Comparison of ENCODE assay signal across 12 cellular contexts in the genomic region with DNA sequence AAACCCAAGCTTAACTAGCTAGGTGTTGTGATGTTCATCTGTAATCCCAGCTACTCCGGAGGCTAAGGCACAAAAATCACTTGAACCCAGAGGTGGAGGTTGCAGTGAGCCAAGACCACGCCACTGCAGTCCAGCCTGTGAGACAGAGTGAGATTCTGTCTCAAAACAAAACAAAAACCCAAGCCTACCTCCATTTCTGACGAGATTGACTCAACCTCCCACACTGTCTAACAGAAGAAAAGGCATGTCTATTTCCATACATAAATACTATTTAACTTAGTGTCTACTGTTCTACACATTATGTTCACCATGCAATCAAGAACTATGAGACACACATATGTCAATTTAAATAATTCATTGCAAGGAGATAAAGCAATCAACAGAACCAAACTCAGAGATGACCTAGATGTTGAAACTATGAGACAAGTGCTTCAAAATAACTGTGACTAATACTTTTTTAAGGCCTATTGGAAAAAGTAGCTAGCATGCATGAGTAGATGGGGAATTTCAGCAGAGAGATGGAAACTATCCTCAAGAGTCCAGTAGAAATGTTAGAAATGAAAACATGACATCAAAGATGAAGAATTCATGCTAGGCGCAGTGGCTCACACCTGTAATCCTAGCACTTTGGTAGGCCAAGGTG.
DNase-seq lines count a peak whose midpoint lies in the region; ATAC-seq and TF ChIP-seq lines count a peak whose summit lies in the region.
"Had no signal": no experiment of that assay in that cellular context is flagged by ENCODE, and none has a peak within 500 bp of the region (broad histone marks: within the 10 kb centered on the region; RNA-seq: fewer than 3 reads in every experiment).

No MANE protein-coding gene starts in this region.

- peaks cover 8% of the 10 kb centered on the region for H3K36me3 Mint-ChIP-seq in activated naive CD8-positive, alpha-beta T cell
- H3K36me3 Mint-ChIP-seq in activated naive CD8-positive, alpha-beta T cell treated with anti-CD3 and anti-CD28 coated beads for 36 hours = no peaks in the 10 kb centered on the region
- H3K36me3 Mint-ChIP-seq in stimulated activated naive B cell treated with anti-CD40 and anti-IgM and Interleukin-4, amounts not matched to agents 10 μg/mL and 1 μg/mL and 100 μg/mL, for 72 hours = no peaks in the 10 kb centered on the region
- H3K36me3 Mint-ChIP-seq in CD4-positive, alpha-beta memory T cell = no peaks in the 10 kb centered on the region

- intact Hi-C loops in left lung (cut with DNase I) = no loop called here
- intact Hi-C loops in CD4-positive, alpha-beta memory T cell (cut with micrococcal nuclease) = no loop called here

- H3K27ac ChIP-seq in left lung = no peak overlapping the region
- no peak overlapping the region for H3K27ac ChIP-seq in CD4-positive, alpha-beta memory T cell (ENCODE audit: low read depth, low read length)
- H3K27ac ChIP-seq: cardiac muscle cell had no signal

- no peaks in the 10 kb centered on the region for H3K4me1 ChIP-seq in left lung
- H3K4me1 ChIP-seq in CD4-positive, alpha-beta memory T cell (ENCODE audit: insufficient read depth, low read length) = no peaks in the 10 kb centered on the region

- no peak overlapping the region for H3K4me3 Mint-ChIP-seq in activated naive CD8-positive, alpha-beta T cell
- H3K4me3 Mint-ChIP-seq in activated naive CD8-positive, alpha-beta T cell treated with anti-CD3 and anti-CD28 coated beads for 36 hours = no peak overlapping the region
- H3K4me3 Mint-ChIP-seq in stimulated activated naive B cell treated with anti-CD40 and anti-IgM and Interleukin-4, amounts not matched to agents 10 μg/mL and 1 μg/mL and 100 μg/mL, for 72 hours = no peak overlapping the region
- no peak overlapping the region for H3K4me3 Mint-ChIP-seq in CD4-positive, alpha-beta memory T cell
- H3K4me3 Mint-ChIP-seq: immature natural killer cell; naive thymus-derived CD4-positive, alpha-beta T cell had no signal

- no peaks in the 10 kb centered on the region for H3K9me3 Mint-ChIP-seq in activated naive CD8-positive, alpha-beta T cell (ENCODE audit: low read depth)
- peaks cover 1% of the 10 kb centered on the region for H3K9me3 Mint-ChIP-seq in activated naive CD8-positive, alpha-beta T cell treated with anti-CD3 and anti-CD28 coated beads for 36 hours
- H3K9me3 Mint-ChIP-seq in stimulated activated naive B cell treated with anti-CD40 and anti-IgM and Interleukin-4, amounts not matched to agents 10 μg/mL and 1 μg/mL and 100 μg/mL, for 72 hours = peaks cover 0 to 2% of the 10 kb centered on the region in 2 donors
- H3K9me3 Mint-ChIP-seq in CD4-positive, alpha-beta memory T cell = peaks cover 0 to 3% (median 0%) of the 10 kb centered on the region in 8 donors
- H3K9me3 Mint-ChIP-seq: immature natural killer cell had no signal

- TF ChIP-seq CTCF in left lung (IDR thresholded peaks at IDR 0.05) = no peak

- DNase-seq in activated naive CD8-positive, alpha-beta T cell treated with anti-CD3 and anti-CD28 coated beads for 36 hours = no peak
- no peak for DNase-seq in stimulated activated naive B cell treated with anti-CD40 and anti-IgM and Interleukin-4, amounts not matched to agents 10 μg/mL and 1 μg/mL and 100 μg/mL, for 72 hours
- no peak for DNase-seq in SIG-M5 (lab: John Stamatoyannopoulos, UW)
- DNase-seq in left lung = no peak
- no peak for DNase-seq in CD4-positive, alpha-beta memory T cell
- DNase-seq: immature natural killer cell; naive thymus-derived CD4-positive, alpha-beta T cell; NCI-H1417 treated with DMSO at 0.1 percent for 48 hours had no signal

- H3K4me3 ChIP-seq in left lung = no peak overlapping the region
- H3K4me3 ChIP-seq in CD4-positive, alpha-beta memory T cell (ENCODE audit: low read length in 2 of 2) = no peak overlapping the region
- H3K4me3 ChIP-seq: cardiac muscle cell had no signal

- peak overlapping the region; percentile 36 for H3K27ac Mint-ChIP-seq in activated naive CD8-positive, alpha-beta T cell
- H3K27ac Mint-ChIP-seq in activated naive CD8-positive, alpha-beta T cell treated with anti-CD3 and anti-CD28 coated beads for 36 hours = no peak overlapping the region
- peak overlapping the region; percentile 80 for H3K27ac Mint-ChIP-seq in stimulated activated naive B cell treated with anti-CD40 and anti-IgM and Interleukin-4, amounts not matched to agents 10 μg/mL and 1 μg/mL and 100 μg/mL, for 72 hours
- H3K27ac Mint-ChIP-seq in CD4-positive, alpha-beta memory T cell = no peak overlapping the region
- H3K27ac Mint-ChIP-seq: immature natural killer cell had no signal

- ATAC-seq in GM21526 (IDR thresholded peaks at IDR 0.05; ENCODE audit: low FRiP score, unreplicated experiment) (peak; percentile 81), HG03342 (IDR thresholded peaks at IDR 0.05; ENCODE audit: unreplicated experiment) (peak; percentile 61), left lung (no peak)
- ATAC-seq in stimulated activated naive B cell treated with anti-CD40 and anti-IgM and Interleukin-4, amounts not matched to agents 10 μg/mL and 1 μg/mL and 100 μg/mL, for 72 hours (replicated peaks) = peak in 1 of 2 donors; percentile 84
- ATAC-seq: naive thymus-derived CD4-positive, alpha-beta T cell had no signal

- POLR2A ChIA-PET in CD4-positive, alpha-beta memory T cell (lab: Charles Lee; ENCODE audit: partially characterized antibody) = no interaction called here

- CTCF ChIA-PET in CD4-positive, alpha-beta memory T cell (lab: Charles Lee; ENCODE audit: partially characterized antibody) = interaction anchor here (0.6 kb wide), 1 partner anchor 16 kb away, joined by 3 read pairs; no protein-coding TSS in a partner anchor

- H3K27me3 ChIP-seq in left lung = no peaks in the 10 kb centered on the region
- no peaks in the 10 kb centered on the region for H3K27me3 ChIP-seq in CD4-positive, alpha-beta memory T cell (ENCODE audit: insufficient read depth, low read length)
- H3K27me3 ChIP-seq: cardiac muscle cell had no signal

- peaks cover 6% of the 10 kb centered on the region for H3K27me3 Mint-ChIP-seq in activated naive CD8-positive, alpha-beta T cell
- peaks cover 5% of the 10 kb centered on the region for H3K27me3 Mint-ChIP-seq in activated naive CD8-positive, alpha-beta T cell treated with anti-CD3 and anti-CD28 coated beads for 36 hours
- peaks cover 18 to 40% of the 10 kb centered on the region in 2 donors for H3K27me3 Mint-ChIP-seq in stimulated activated naive B cell treated with anti-CD40 and anti-IgM and Interleukin-4, amounts not matched to agents 10 μg/mL and 1 μg/mL and 100 μg/mL, for 72 hours
- H3K27me3 Mint-ChIP-seq in CD4-positive, alpha-beta memory T cell = peaks cover 7 to 17% of the 10 kb centered on the region in 2 donors

- H3K36me3 ChIP-seq in left lung = no peaks in the 10 kb centered on the region
- H3K36me3 ChIP-seq in CD4-positive, alpha-beta memory T cell (ENCODE audit: insufficient read depth, low read length) = no peaks in the 10 kb centered on the region
- H3K36me3 ChIP-seq: cardiac muscle cell had no signal

- no peaks in the 10 kb centered on the region for H3K4me1 Mint-ChIP-seq in activated naive CD8-positive, alpha-beta T cell (ENCODE audit: low read depth)
- no peaks in the 10 kb centered on the region for H3K4me1 Mint-ChIP-seq in activated naive CD8-positive, alpha-beta T cell treated with anti-CD3 and anti-CD28 coated beads for 36 hours
- H3K4me1 Mint-ChIP-seq in stimulated activated naive B cell treated with anti-CD40 and anti-IgM and Interleukin-4, amounts not matched to agents 10 μg/mL and 1 μg/mL and 100 μg/mL, for 72 hours = peaks cover 0 to under 1% of the 10 kb centered on the region in 2 donors
- no peaks in the 10 kb centered on the region for H3K4me1 Mint-ChIP-seq in CD4-positive, alpha-beta memory T cell
- H3K4me1 Mint-ChIP-seq: immature natural killer cell; naive thymus-derived CD4-positive, alpha-beta T cell had no signal

- no peaks in the 10 kb centered on the region for H3K9me3 ChIP-seq in left lung
- no peaks in the 10 kb centered on the region for H3K9me3 ChIP-seq in CD4-positive, alpha-beta memory T cell (ENCODE audit: control insufficient read depth in 1 of 2, low read length in 2 of 2)

Comparison
In these comparisons a context has a peak if more than half of its experiments do, and no peak if none do; other contexts are left out.
1. H3K27ac Mint-ChIP-seq: peak in activated naive CD8-positive, alpha-beta T cell (single experiment) and stimulated activated naive B cell treated with anti-CD40 and anti-IgM and Interleukin-4, amounts not matched to agents 10 μg/mL and 1 μg/mL and 100 μg/mL, for 72 hours (single experiment); none in activated naive CD8-positive, alpha-beta T cell treated with anti-CD3 and anti-CD28 coated beads for 36 hours (single experiment) and CD4-positive, alpha-beta memory T cell (0 of 7).